Comparison of ENCODE assay signal across 16 cellular contexts in genomic region chr1:45945426-45945825, GRCh38.
A peak's percentile ranks its signal among the peaks of the same experiment; 100 is the strongest.
DNase-seq lines count a peak whose midpoint lies in the region; ATAC-seq and TF ChIP-seq lines count a peak whose summit lies in the region.
"Had no signal": no experiment of that assay in that cellular context is flagged by ENCODE, and none has a peak within 500 bp of the region (broad histone marks: within the 10 kb centered on the region; RNA-seq: fewer than 3 reads in every experiment).

No MANE protein-coding gene starts in this region.

- H3K36me3 Mint-ChIP-seq in activated naive CD8-positive, alpha-beta T cell treated with anti-CD3 and anti-CD28 coated beads for 36 hours, result peaks cover 5% of the 10 kb centered on the region

- TF ChIP-seq CTCF in body of pancreas (IDR thresholded peaks at IDR 0.05) (no peak), coronary artery (IDR thresholded peaks at IDR 0.05) (no peak)

- 9 to 11% methylated on average over 2 of the region's 2 CpGs for WGBS in body of pancreas, 2 donors

- no peaks in the 10 kb centered on the region for H3K27me3 Mint-ChIP-seq in activated naive CD8-positive, alpha-beta T cell treated with anti-CD3 and anti-CD28 coated beads for 36 hours
- H3K27me3 Mint-ChIP-seq: activated CD4-positive, alpha-beta memory T cell treated with anti-CD3 and anti-CD28 coated beads for 36 hours; stimulated activated naive CD8-positive, alpha-beta T cell treated with anti-CD3 and anti-CD28 coated beads, Interleukin-15, amount 100 ng/mL, for 72 hours had no signal

- no peak overlapping the region for H2AFZ ChIP-seq in ACC112 (ENCODE audit: low read length, unreplicated experiment)

- H3K36me3 ChIP-seq in ACC112 (ENCODE audit: insufficient read depth, low read length), result no peaks in the 10 kb centered on the region
- H3K36me3 ChIP-seq in body of pancreas (replicated peaks in 1 of 2; ENCODE audit: insufficient read depth in 1 of 2, low read depth in 2 of 2), result no peaks in the 10 kb centered on the region
- H3K36me3 ChIP-seq: HAP-1, vagina had no signal

- no peaks in the 10 kb centered on the region for H3K79me2 ChIP-seq in ACC112 (ENCODE audit: control insufficient read depth, insufficient read depth, low read length, unreplicated experiment)

- H3K4me3 ChIP-seq in ACC112 (ENCODE audit: low read depth, low read length), result no peak overlapping the region
- H3K4me3 ChIP-seq in body of pancreas, result no peak overlapping the region
- H3K4me3 ChIP-seq in coronary artery, result no peak overlapping the region
- H3K4me3 ChIP-seq: dorsolateral prefrontal cortex, HAP-1, vagina had no signal

- no peak overlapping the region for H3K27ac Mint-ChIP-seq in activated naive CD8-positive, alpha-beta T cell treated with anti-CD3 and anti-CD28 coated beads for 36 hours
- H3K27ac Mint-ChIP-seq: activated CD4-positive, alpha-beta memory T cell treated with anti-CD3 and anti-CD28 coated beads for 36 hours; activated T-cell treated with anti-CD3 and anti-CD28 coated beads, Interleukin-2, amount 50 U/mL, for 72 hours had no signal

- no peaks in the 10 kb centered on the region for H3K4me1 Mint-ChIP-seq in activated naive CD8-positive, alpha-beta T cell treated with anti-CD3 and anti-CD28 coated beads for 36 hours
- H3K4me1 Mint-ChIP-seq: stimulated activated naive CD8-positive, alpha-beta T cell treated with anti-CD3 and anti-CD28 coated beads, Interleukin-15, amount 100 ng/mL, for 72 hours had no signal

- H3K27me3 ChIP-seq in ACC112 (ENCODE audit: insufficient read depth, low read length) (no peaks in the 10 kb centered on the region), body of pancreas (no peaks in the 10 kb centered on the region)
- H3K27me3 ChIP-seq: dorsolateral prefrontal cortex, vagina had no signal

- peak overlapping the region; percentile 38 for H3K27ac ChIP-seq in ACC112 (ENCODE audit: low read depth, low read length)
- H3K27ac ChIP-seq in body of pancreas, result peak overlapping the region in 1 of 4 donors; percentile 31
- H3K27ac ChIP-seq in coronary artery, result no peak overlapping the region
- H3K27ac ChIP-seq: dorsolateral prefrontal cortex, vagina had no signal

- H3K9me3 ChIP-seq in body of pancreas, result no peaks in the 10 kb centered on the region

- TF ChIP-seq POLR2A in body of pancreas (IDR thresholded peaks at IDR 0.05), result no peak

- DNase-seq in HCEC 1CT, result peak; percentile 67
- DNase-seq in body of pancreas, result peak; percentile 25 to 60 (median 43)
- peak; percentile 42 for DNase-seq in hepatic stellate cell (ENCODE audit: low spot score)
- DNase-seq in activated naive CD8-positive, alpha-beta T cell treated with anti-CD3 and anti-CD28 coated beads for 36 hours, result no peak
- no peak for DNase-seq in stimulated activated CD4-positive, alpha-beta T cell treated with anti-CD3 and anti-CD28 coated beads, Interleukin-1b, Interleukin-23, amount 100 ng/mL, for 48 hours
- no peak for DNase-seq in coronary artery (ENCODE audit: low spot score)
- DNase-seq: activated CD4-positive, alpha-beta memory T cell treated with anti-CD3 and anti-CD28 coated beads for 36 hours; activated T-cell treated with anti-CD3 and anti-CD28 coated beads, Interleukin-2, amount 50 U/mL, for 72 hours; amygdala; dorsolateral prefrontal cortex; stimulated activated naive CD8-positive, alpha-beta T cell treated with anti-CD3 and anti-CD28 coated beads, Interleukin-15, amount 100 ng/mL, for 72 hours had no signal

- peaks cover 4% of the 10 kb centered on the region for H3K9me3 Mint-ChIP-seq in activated naive CD8-positive, alpha-beta T cell treated with anti-CD3 and anti-CD28 coated beads for 36 hours

- ATAC-seq in body of pancreas (peak; percentile 74), HG02885 (IDR thresholded peaks at IDR 0.05; ENCODE audit: poor library complexity, unreplicated experiment) (no peak)
- ATAC-seq: activated T-cell treated with anti-CD3 and anti-CD28 coated beads, Interleukin-2, amount 50 U/mL, for 72 hours; HepG2; stimulated activated naive CD8-positive, alpha-beta T cell treated with anti-CD3 and anti-CD28 coated beads, Interleukin-15, amount 100 ng/mL, for 72 hours had no signal

- intact Hi-C loops in body of pancreas (cut with DNase I), result no loop called here

- H3K4me1 ChIP-seq in ACC112 (ENCODE audit: control insufficient read depth, insufficient read depth, low read length, unreplicated experiment), result peaks cover 15% of the 10 kb centered on the region
- H3K4me1 ChIP-seq in body of pancreas, result peaks cover 6% of the 10 kb centered on the region

- no peak overlapping the region for H3K4me3 Mint-ChIP-seq in activated naive CD8-positive, alpha-beta T cell treated with anti-CD3 and anti-CD28 coated beads for 36 hours
- H3K4me3 Mint-ChIP-seq: activated CD4-positive, alpha-beta memory T cell treated with anti-CD3 and anti-CD28 coated beads for 36 hours; activated T-cell treated with anti-CD3 and anti-CD28 coated beads, Interleukin-2, amount 50 U/mL, for 72 hours; stimulated activated naive CD8-positive, alpha-beta T cell treated with anti-CD3 and anti-CD28 coated beads, Interleukin-15, amount 100 ng/mL, for 72 hours had no signal

Comparison
In these comparisons a context has a peak if more than half of its experiments do, and no peak if none do; other contexts are left out.
1. DNase-seq: peak in HCEC 1CT (single experiment), body of pancreas (4 of 4) and hepatic stellate cell (single experiment); none in activated naive CD8-positive, alpha-beta T cell treated with anti-CD3 and anti-CD28 coated beads for 36 hours (single experiment), stimulated activated CD4-positive, alpha-beta T cell treated with anti-CD3 and anti-CD28 coated beads, Interleukin-1b, Interleukin-23, amount 100 ng/mL, for 48 hours (single experiment) and coronary artery (single experiment).